In genomic region chr20:33719277-33719988, GRCh38 we compare ENCODE assay signal across 8 cellular contexts. TPM values are rescaled to one million over a fixed set of nuclear protein-coding genes. Genes with fewer than 3 reads are reported as not detected.
A peak's percentile ranks its signal among the peaks of the same experiment; 100 is the strongest.
DNase-seq lines count a peak whose midpoint lies in the region; ATAC-seq and TF ChIP-seq lines count a peak whose summit lies in the region.

No MANE protein-coding gene starts in this region.

- H3K9ac ChIP-seq in DND-41 (ENCODE audit: low read depth, low read length) = peak overlapping the region; percentile 72

- H3K4me1 ChIP-seq in DND-41 (ENCODE audit: insufficient read depth, low read length) (peaks cover 26% of the 10 kb centered on the region), osteoblast (ENCODE audit: insufficient read depth, low read length) (peaks cover 6% of the 10 kb centered on the region)

- DNase-seq in DND-41 = no peak
- peak; percentile 62 for DNase-seq in NCI-H69 (lab: John Stamatoyannopoulos, UW)
- peak in 1 of 3 experiments; percentile 5 for DNase-seq in effector memory CD8-positive, alpha-beta T cell
- DNase-seq in osteoblast (ENCODE audit: insufficient read length, low spot score, missing footprints) = no peak
- no peak for DNase-seq in MV-4-11 (lab: John Stamatoyannopoulos, UW)
- DNase-seq in Ammon's horn (ENCODE audit: low spot score) = no peak
- DNase-seq in HT-29 (ENCODE audit: low spot score) = no peak
- DNase-seq in activated CD4-positive, CD25-positive, alpha-beta regulatory T cell (lab: John Stamatoyannopoulos, UW) = no peak

- no peaks in the 10 kb centered on the region for H3K9me3 Mint-ChIP-seq in effector memory CD8-positive, alpha-beta T cell

- no peaks in the 10 kb centered on the region for H3K9me3 ChIP-seq in DND-41 (ENCODE audit: insufficient read depth, low read length, severe bottlenecking)
- no peaks in the 10 kb centered on the region for H3K9me3 ChIP-seq in osteoblast (ENCODE audit: low read depth, low read length)

- no peaks in the 10 kb centered on the region for H3K27me3 Mint-ChIP-seq in effector memory CD8-positive, alpha-beta T cell

- H2AFZ ChIP-seq in DND-41 (ENCODE audit: low read depth, low read length) (peak overlapping the region; percentile 92), osteoblast (ENCODE audit: low read length) (peak overlapping the region; percentile 97)

- no peaks in the 10 kb centered on the region; the same call in 1 of the 2 replicates for H3K36me3 ChIP-seq in DND-41 (ENCODE audit: insufficient read depth, low read length)
- no peaks in the 10 kb centered on the region for H3K36me3 ChIP-seq in osteoblast (ENCODE audit: insufficient read depth, low read length)

- ATAC-seq in DND-41 (ENCODE audit: insufficient read depth, low read depth) = peak; percentile 1; the same call in 1 of the 3 replicates
- ATAC-seq in effector memory CD8-positive, alpha-beta T cell (replicated peaks) = no peak

- H3K27me3 ChIP-seq in DND-41 (ENCODE audit: insufficient read depth, low read length, poor library complexity) (no peaks in the 10 kb centered on the region), osteoblast (ENCODE audit: insufficient read depth, low read length) (no peaks in the 10 kb centered on the region)

- peaks cover 20% of the 10 kb centered on the region for H3K36me3 Mint-ChIP-seq in effector memory CD8-positive, alpha-beta T cell (ENCODE audit: insufficient read depth)

- peak overlapping the region; percentile 71 to 74 for H3K4me3 Mint-ChIP-seq in effector memory CD8-positive, alpha-beta T cell

- peak overlapping the region; percentile 70 for H3K27ac ChIP-seq in DND-41 (ENCODE audit: low read length)
- H3K27ac ChIP-seq in osteoblast (ENCODE audit: low read depth, low read length) = peak overlapping the region; percentile 64

- peak overlapping the region; percentile 47 to 67 for H3K4me3 ChIP-seq in DND-41 (ENCODE audit: low read depth in 1 of 2, low read length in 2 of 2)
- H3K4me3 ChIP-seq in osteoblast (ENCODE audit: insufficient read depth, low read length) = peak overlapping the region; percentile 88

- H3K4me2 ChIP-seq in DND-41 (ENCODE audit: insufficient read depth, low read length) = peak overlapping the region; percentile 83
- peak overlapping the region; percentile 96 for H3K4me2 ChIP-seq in osteoblast (ENCODE audit: insufficient read depth, low read length)

- TF ChIP-seq CTCF in DND-41 (IDR thresholded peaks at IDR 0.05; ENCODE audit: borderline replicate concordance, extremely low read depth, low read length, poor library complexity, severe bottlenecking) (no peak), osteoblast (IDR thresholded peaks at IDR 0.05; ENCODE audit: extremely low read depth, low read depth, low read length) (no peak)

- peak overlapping the region; percentile 62 to 81 for H3K27ac Mint-ChIP-seq in effector memory CD8-positive, alpha-beta T cell

- H4K20me1 ChIP-seq in DND-41 (ENCODE audit: insufficient read depth, low read length) (no peaks in the 10 kb centered on the region), osteoblast (ENCODE audit: insufficient read depth, low read length) (no peaks in the 10 kb centered on the region)

- H3K79me2 ChIP-seq in DND-41 (ENCODE audit: insufficient read depth, low read length) (peaks cover 18% of the 10 kb centered on the region), osteoblast (ENCODE audit: insufficient read depth, low read length) (peaks cover 7% of the 10 kb centered on the region)

- H3K4me1 Mint-ChIP-seq in effector memory CD8-positive, alpha-beta T cell (ENCODE audit: low read depth in 2 of 2) = peaks cover 18 to 21% of the 10 kb centered on the region in 2 donors

RNA-seq across cellular contexts. Expression of gene PXMP4, which starts 0.7 kb away (rescaled TPM):
- total RNA-seq in osteoblast = 5.1 and 6.5 TPM in 2 replicates
- total RNA-seq in HT-29 (2014; rRNA removed; shearing (Covaris generic)) = 14.5 and 28.1 TPM in 2 replicates

RNA-seq across cellular contexts. Expression of gene ZNF341, which starts 12.4 kb away (rescaled TPM):
- total RNA-seq in osteoblast = 1.1 and 1.2 TPM in 2 replicates
- 4.3 and 5.4 TPM in 2 replicates for total RNA-seq in HT-29 (2014; rRNA removed; shearing (Covaris generic))

RNA-seq across cellular contexts. Expression of gene E2F1, which starts 33.2 kb away (rescaled TPM):
- total RNA-seq in osteoblast = 1.4 and 2.4 TPM in 2 replicates
- total RNA-seq in HT-29 (2014; rRNA removed; shearing (Covaris generic)) = 86.2 and 98.9 TPM in 2 replicates

RNA-seq across cellular contexts. Expression of gene NECAB3, which starts 45.2 kb away (rescaled TPM):
- 14.7 and 27.1 TPM in 2 replicates for total RNA-seq in osteoblast
- 63.5 and 65.9 TPM in 2 replicates for total RNA-seq in HT-29 (2014; rRNA removed; shearing (Covaris generic))

RNA-seq across cellular contexts. Expression of gene ACTL10, which starts 52.7 kb away (rescaled TPM):
- total RNA-seq in osteoblast = 1.8 and 2.2 TPM in 2 replicates
- 16.5 and 18.5 TPM in 2 replicates for total RNA-seq in HT-29 (2014; rRNA removed; shearing (Covaris generic))

Comparison
In these comparisons a context has a peak if more than half of its experiments do, and no peak if none do; other contexts are left out.
1. RNA of gene E2F1, which starts 33.2 kb away (total RNA-seq): 86.2 to 98.9 TPM in HT-29; 1.4 to 2.4 TPM in osteoblast; every median in the first group is over 10 times any median in the second.